ENCODE assay signal across 8 cellular contexts in the genomic region with DNA sequence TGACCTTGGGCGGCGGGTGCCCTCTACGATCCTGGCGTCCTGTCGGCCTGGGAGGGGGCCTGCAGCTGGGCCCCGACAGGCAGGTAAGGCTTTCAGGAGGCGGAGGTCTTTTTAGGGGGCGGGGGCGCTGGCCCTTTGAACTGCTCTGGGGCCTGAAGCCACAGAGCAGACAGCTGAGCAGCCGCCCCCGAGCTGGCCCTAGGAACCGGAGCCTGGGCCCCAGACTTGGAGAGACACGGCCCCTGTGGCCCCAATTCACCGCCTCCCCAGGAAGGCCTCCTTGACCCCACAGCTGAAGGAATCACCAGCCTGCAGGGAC. TPM values are rescaled to one million over a fixed set of nuclear protein-coding genes. Genes with fewer than 3 reads are reported as not detected.
DNase-seq lines count a peak whose midpoint lies in the region; ATAC-seq, FAIRE-seq and TF ChIP-seq lines count a peak whose summit lies in the region.

No MANE protein-coding gene starts in this region.

- no peaks in the 10 kb centered on the region for H3K36me3 Mint-ChIP-seq in WTC11

- CTCF ChIA-PET in WTC11 (lab: Charles Lee) = interaction anchor here (1.0 to 2.6 kb wide), 6 partner anchors 18 to 175 kb away, joined by 3 to 13 read pairs (median 4); partner anchors contain the start of gene TBC1D22A

- peaks cover 5% of the 10 kb centered on the region; the same call in 1 of the 2 replicates for H3K9me3 Mint-ChIP-seq in WTC11

- peak overlapping the region; percentile 62 to 85 for H3K4me3 ChIP-seq in right atrium auricular region
- H3K4me3 ChIP-seq in small intestine (ENCODE audit: low read depth in 1 of 2, low read length in 2 of 2) = peak overlapping the region; percentile 90 to 96

- peaks cover 0 to 81% of the 10 kb centered on the region in 2 donors for H3K4me1 ChIP-seq in right atrium auricular region
- H3K4me1 ChIP-seq in small intestine (ENCODE audit: control insufficient read depth in 2 of 2, insufficient read depth in 1 of 2, low read depth in 1 of 2, low read length in 1 of 2) = peaks cover 11 to 19% of the 10 kb centered on the region in 2 donors

- no peak overlapping the region for H3K27ac Mint-ChIP-seq in WTC11

- H3K4me1 Mint-ChIP-seq in WTC11 = peaks cover 27% of the 10 kb centered on the region

- no peak for FAIRE-seq in small intestine (lab: Jason Lieb, UNC)

- no peaks in the 10 kb centered on the region for H3K36me3 ChIP-seq in right atrium auricular region
- H3K36me3 ChIP-seq in small intestine (ENCODE audit: control insufficient read depth in 2 of 2, insufficient read depth in 2 of 2, low read length in 2 of 2) = no peaks in the 10 kb centered on the region

- H3K9me3 ChIP-seq in right atrium auricular region (no peaks in the 10 kb centered on the region), small intestine (ENCODE audit: control insufficient read depth, low read depth) (no peaks in the 10 kb centered on the region)

- H3K4me3 Mint-ChIP-seq in WTC11 = peak overlapping the region; percentile 65

- DNase-seq in WTC11 (ENCODE audit: low spot score) (peak; percentile 53), right atrium auricular region (ENCODE audit: low spot score) (no peak), small intestine (no peak), DMS153 (lab: John Stamatoyannopoulos, UW) (no peak), superior temporal gyrus (ENCODE audit: extremely low spot score) (no peak)

- no peaks in the 10 kb centered on the region; the same call in 1 of the 2 replicates for H3K27me3 Mint-ChIP-seq in WTC11 (ENCODE audit: low read depth)

- WGBS in small intestine, 3 donors = 1 to 4% (median 2%) methylated on average over 13 to 14 of the region's 14 CpGs

- TF ChIP-seq CTCF in WTC11 (IDR thresholded peaks at IDR 0.05) = no peak
- TF ChIP-seq CTCF in right atrium auricular region (IDR thresholded peaks at IDR 0.05) = no peak

- no peaks in the 10 kb centered on the region for H3K27me3 ChIP-seq in right atrium auricular region
- no peaks in the 10 kb centered on the region for H3K27me3 ChIP-seq in small intestine (ENCODE audit: control insufficient read depth in 2 of 2, insufficient read depth in 2 of 2, low read length in 2 of 2)

- peak; percentile 3 for ATAC-seq in GM21576 (IDR thresholded peaks at IDR 0.05; ENCODE audit: unreplicated experiment)
- peak; percentile 24 for ATAC-seq in WTC11
- ATAC-seq in GM18511 (IDR thresholded peaks at IDR 0.05; ENCODE audit: unreplicated experiment) = no peak
- ATAC-seq in GM21423 (IDR thresholded peaks at IDR 0.05; ENCODE audit: unreplicated experiment) = no peak

- POLR2A ChIA-PET in WTC11 (lab: Charles Lee) = interaction anchor here (0.8 to 1.8 kb wide), 2 partner anchors 24 to 175 kb away, joined by 4 to 6 read pairs; partner anchors contain the start of gene TBC1D22A

- H3K27ac ChIP-seq in right atrium auricular region (peak overlapping the region; percentile 97), small intestine (ENCODE audit: low read depth in 1 of 2, low read length in 1 of 2) (peak overlapping the region; percentile 96)

TF ChIP-seq in WTC11, 78 proteins besides CTCF, POLR2A, EP300 and RAD21:
- TF ChIP-seq ESRRA (CRISPR knock-in tag; IDR thresholded peaks at IDR 0.05; ENCODE audit: borderline replicate concordance) = peak; percentile 65; the same call in 1 of the 2 replicates
- TF ChIP-seq ZNF138 (CRISPR knock-in tag; conservative IDR thresholded peaks at IDR 0.05) = no peak

RNA-seq across cellular contexts. Expression of gene CERK, which starts 0.5 kb away (rescaled TPM):
- 45.6 to 50.2 TPM (median 49.7 TPM) in 3 replicates for total RNA-seq in WTC11 (2021)
- 10 to 100 TPM; 46.0 to 59.8 TPM for total RNA-seq in right atrium auricular region
- polyA plus RNA-seq in small intestine = 10 to 100 TPM; 43.7 to 59.7 (median 59.7) TPM

RNA-seq across cellular contexts. Expression of gene TBC1D22A, which starts 23.8 kb away (rescaled TPM):
- 18.1 to 21.0 TPM (median 19.1 TPM) in 3 replicates for total RNA-seq in WTC11 (2021)
- total RNA-seq in right atrium auricular region = 10 to 100 TPM; 11.5 to 15.4 TPM
- 10 to 100 TPM; 17.7 to 23.0 (median 18.9) TPM for polyA plus RNA-seq in small intestine

Comparison
In these comparisons a context has a peak if more than half of its experiments do, and no peak if none do; other contexts are left out.
1. ATAC-seq: peak in GM21576 (single experiment) and WTC11 (single experiment); none in GM18511 (single experiment) and GM21423 (single experiment).